ENCODE assay signal across 22 cellular contexts in genomic region chr16:51401673-51402072, GRCh38.
"Had no signal": no experiment of that assay in that cellular context is flagged by ENCODE, and none has a peak within 500 bp of the region (broad histone marks: within the 10 kb centered on the region; RNA-seq: fewer than 3 reads in every experiment).

No MANE protein-coding gene starts in this region.

- H3K27me3 ChIP-seq: SJCRH30 had no signal

- DNase-seq: Kasumi-1, MM.1S, NCI-H1092 treated with DMSO at 0.1 percent for 48 hours, NCI-H1436, NCI-H187, NCI-H2029, NCI-H2081 treated with DMSO at 0.1 percent for 48 hours, NCI-H2171, NCI-H226, NCI-H446, NCI-H510A, NCI-H524 treated with DMSO at 0.1 percent for 48 hours, NCI-H69, NCI-H774, PC-3, SHP77 treated with DMSO at 0.1 percent for 48 hours, SJCRH30 had no signal

- H3K4me2 ChIP-seq: KMS-11 had no signal

- H3K9me3 ChIP-seq: SJCRH30 had no signal

- FAIRE-seq: K562 had no signal

- H3K27ac ChIP-seq: KMS-11, SJCRH30 had no signal

- H3K36me3 ChIP-seq: SJCRH30 had no signal

- ATAC-seq: K562, Panc1, PC-3, Right ventricle myocardium inferior, SK-N-SH treated with all-trans-retinoic acid at 6 μM for 48 hours had no signal

- H3K4me1 ChIP-seq: SJCRH30 had no signal

- H3K9ac ChIP-seq: KMS-11 had no signal

- H3K4me3 ChIP-seq: K562, SJCRH30 had no signal
